Comparison of ENCODE assay signal across 11 cellular contexts in the genomic region with DNA sequence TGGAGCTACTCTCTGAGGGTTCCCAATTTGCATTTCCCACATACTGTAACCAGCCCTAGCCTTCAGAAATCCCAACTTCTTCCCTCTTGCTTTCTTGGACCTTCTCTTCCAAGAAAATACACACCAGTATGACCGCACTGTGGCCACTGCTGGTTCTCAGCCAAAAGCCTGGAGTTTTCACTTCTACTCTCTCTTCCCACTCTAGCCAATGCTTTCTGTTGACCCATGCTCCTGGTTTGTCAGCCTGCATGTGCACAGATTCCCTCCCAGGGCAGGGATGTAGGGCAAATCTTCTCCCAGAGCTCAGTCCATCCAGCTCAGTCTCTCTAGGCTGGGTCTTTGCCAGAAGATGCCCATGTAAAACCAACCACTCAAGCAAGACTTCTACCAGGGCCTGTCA. TPM values are rescaled to one million over a fixed set of nuclear protein-coding genes. Genes with fewer than 3 reads are reported as not detected.
A peak's percentile ranks its signal among the peaks of the same experiment; 100 is the strongest.
DNase-seq lines count a peak whose midpoint lies in the region; ATAC-seq and TF ChIP-seq lines count a peak whose summit lies in the region.
"Had no signal": no experiment of that assay in that cellular context is flagged by ENCODE, and none has a peak within 500 bp of the region (broad histone marks: within the 10 kb centered on the region; RNA-seq: fewer than 3 reads in every experiment).

No MANE protein-coding gene starts in this region.

- H3K27me3 ChIP-seq in naive thymus-derived CD4-positive, alpha-beta T cell (ENCODE audit: control insufficient read depth in 2 of 2, insufficient read depth in 2 of 2, low read length in 2 of 2): no peaks in the 10 kb centered on the region
- H3K27me3 ChIP-seq: ascending aorta had no signal

- POLR2A ChIA-PET in naive thymus-derived CD4-positive, alpha-beta T cell (lab: Charles Lee): interaction anchor here (0.6 to 8.1 kb wide), 14 partner anchors 9 to 539 kb away, joined by 3 to 94 read pairs (median 6); no protein-coding TSS in a partner anchor

- H3K4me3 Mint-ChIP-seq in activated naive CD8-positive, alpha-beta T cell treated with anti-CD3 and anti-CD28 coated beads for 36 hours: peak overlapping the region; percentile 96
- H3K4me3 Mint-ChIP-seq in naive thymus-derived CD4-positive, alpha-beta T cell: peak overlapping the region; percentile 91 to 100 (median 95)
- H3K4me3 Mint-ChIP-seq in glutamatergic neuron (ENCODE audit: unreplicated experiment): no peak overlapping the region

- no peaks in the 10 kb centered on the region for H3K27me3 Mint-ChIP-seq in activated naive CD8-positive, alpha-beta T cell treated with anti-CD3 and anti-CD28 coated beads for 36 hours
- no peaks in the 10 kb centered on the region for H3K27me3 Mint-ChIP-seq in naive thymus-derived CD4-positive, alpha-beta T cell
- H3K27me3 Mint-ChIP-seq in glutamatergic neuron (ENCODE audit: unreplicated experiment): peaks cover 2% of the 10 kb centered on the region

- CTCF ChIA-PET in naive thymus-derived CD4-positive, alpha-beta T cell (lab: Charles Lee): interaction anchor here (0.7 to 3.5 kb wide), 10 partner anchors 13 to 102 kb away, joined by 3 to 43 read pairs (median 4); no protein-coding TSS in a partner anchor

- peaks cover 4% of the 10 kb centered on the region for H3K9me3 Mint-ChIP-seq in activated naive CD8-positive, alpha-beta T cell treated with anti-CD3 and anti-CD28 coated beads for 36 hours
- H3K9me3 Mint-ChIP-seq in naive thymus-derived CD4-positive, alpha-beta T cell: no peaks in the 10 kb centered on the region
- peaks cover 3% of the 10 kb centered on the region for H3K9me3 Mint-ChIP-seq in glutamatergic neuron (ENCODE audit: unreplicated experiment)

- H3K4me1 ChIP-seq in naive thymus-derived CD4-positive, alpha-beta T cell (ENCODE audit: control insufficient read depth in 2 of 2, insufficient read depth in 2 of 2, low read length in 2 of 2): peaks cover 31 to 52% of the 10 kb centered on the region in 2 donors
- H3K4me1 ChIP-seq: ascending aorta had no signal

- intact Hi-C loops in naive thymus-derived CD4-positive, alpha-beta T cell (cut with micrococcal nuclease): loop anchor here (2.0 kb wide), 2 partner anchors 29 to 61 kb away; no protein-coding TSS in a partner anchor

- H3K4me3 ChIP-seq in naive thymus-derived CD4-positive, alpha-beta T cell (ENCODE audit: low read length): peak overlapping the region; percentile 86
- H3K4me3 ChIP-seq: ascending aorta had no signal

- DNase-seq in CD1c-positive myeloid dendritic cell (ENCODE audit: extremely low spot score) (peak; percentile 60), glutamatergic neuron (no peak), A172 (ENCODE audit: low spot score) (no peak), kidney glomerular epithelial cell (lab: John Stamatoyannopoulos, UW) (no peak)
- no peak for DNase-seq in activated naive CD8-positive, alpha-beta T cell treated with anti-CD3 and anti-CD28 coated beads for 36 hours
- DNase-seq in naive thymus-derived CD4-positive, alpha-beta T cell: no peak
- DNase-seq: NCI-H1694 treated with DMSO at 0.1 percent for 48 hours had no signal

- peaks cover 62% of the 10 kb centered on the region for H3K36me3 Mint-ChIP-seq in activated naive CD8-positive, alpha-beta T cell treated with anti-CD3 and anti-CD28 coated beads for 36 hours
- H3K36me3 Mint-ChIP-seq in naive thymus-derived CD4-positive, alpha-beta T cell: peaks cover 0 to 59% (median 5%) of the 10 kb centered on the region in 5 donors
- no peaks in the 10 kb centered on the region for H3K36me3 Mint-ChIP-seq in glutamatergic neuron (ENCODE audit: unreplicated experiment)

- ATAC-seq in GM18511 (IDR thresholded peaks at IDR 0.05; ENCODE audit: unreplicated experiment): peak; percentile 7
- no peak for ATAC-seq in naive thymus-derived CD4-positive, alpha-beta T cell
- no peak for ATAC-seq in HG02571 (IDR thresholded peaks at IDR 0.05; ENCODE audit: unreplicated experiment)

- no peak for TF ChIP-seq CTCF in glutamatergic neuron (IDR thresholded peaks at IDR 0.05; ENCODE audit: partially characterized antibody, unreplicated experiment)

- peak overlapping the region; percentile 98 for H3K27ac Mint-ChIP-seq in activated naive CD8-positive, alpha-beta T cell treated with anti-CD3 and anti-CD28 coated beads for 36 hours
- peak overlapping the region; percentile 89 to 95 (median 94) for H3K27ac Mint-ChIP-seq in naive thymus-derived CD4-positive, alpha-beta T cell
- no peak overlapping the region for H3K27ac Mint-ChIP-seq in glutamatergic neuron (ENCODE audit: unreplicated experiment)

- H3K36me3 ChIP-seq in naive thymus-derived CD4-positive, alpha-beta T cell (ENCODE audit: control insufficient read depth in 2 of 3, insufficient read depth in 3 of 3, low read length in 3 of 3): no peaks in the 10 kb centered on the region
- H3K36me3 ChIP-seq: ascending aorta had no signal

- no peaks in the 10 kb centered on the region for H3K9me3 ChIP-seq in naive thymus-derived CD4-positive, alpha-beta T cell (ENCODE audit: control insufficient read depth in 2 of 3, low read length in 3 of 3)
- H3K9me3 ChIP-seq: ascending aorta had no signal

- peak overlapping the region; percentile 89 for H3K27ac ChIP-seq in naive thymus-derived CD4-positive, alpha-beta T cell (ENCODE audit: low read depth, low read length)
- H3K27ac ChIP-seq: ascending aorta had no signal

- H3K4me1 Mint-ChIP-seq in activated naive CD8-positive, alpha-beta T cell treated with anti-CD3 and anti-CD28 coated beads for 36 hours: peaks cover 60% of the 10 kb centered on the region
- H3K4me1 Mint-ChIP-seq in naive thymus-derived CD4-positive, alpha-beta T cell: peaks cover 47 to 92% (median 74%) of the 10 kb centered on the region in 7 donors
- H3K4me1 Mint-ChIP-seq in glutamatergic neuron (ENCODE audit: low read depth, unreplicated experiment): peaks cover 10% of the 10 kb centered on the region

RNA-seq across cellular contexts. Expression of gene SLAMF1, which starts 0.7 kb away (rescaled TPM):
- total RNA-seq in activated naive CD8-positive, alpha-beta T cell treated with anti-CD3 and anti-CD28 coated beads for 36 hours: 10 to 100 TPM; 39.8 to 41.6 TPM
- total RNA-seq in naive thymus-derived CD4-positive, alpha-beta T cell: 10 to 100 TPM; 18.3 to 90.3 (median 31.9) TPM
- polyA plus RNA-seq in naive thymus-derived CD4-positive, alpha-beta T cell: 10 to 100 TPM; 14.6 to 17.4 TPM
- not detected for total RNA-seq in glutamatergic neuron (ENCODE audit: unreplicated experiment)
- total RNA-seq in A172 (2014; rRNA removed; shearing (Covaris generic)): 0.07 and 1.1 TPM in 2 replicates
- total RNA-seq: ascending aorta, osteocyte had no signal
